16 cellular contexts compared by ENCODE assay signal in the genomic region with DNA sequence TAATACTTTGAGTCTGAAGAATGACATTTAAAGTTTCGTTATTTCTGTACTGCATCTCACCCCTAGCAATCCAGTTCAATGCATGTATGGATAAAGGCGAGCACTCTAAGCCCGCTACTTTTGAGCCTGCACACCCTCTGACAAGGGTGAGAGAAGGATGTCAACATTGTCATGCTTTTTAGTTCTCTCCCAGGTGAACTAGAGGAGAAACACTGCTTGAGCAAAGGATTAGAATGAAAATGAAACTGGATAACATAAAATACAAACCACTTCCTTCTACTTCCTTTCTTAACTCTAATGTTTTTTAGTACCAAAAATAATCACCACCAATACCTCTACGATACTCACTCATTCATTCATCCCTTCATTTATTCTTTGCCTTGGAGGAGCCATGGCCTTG.
A peak's percentile ranks its signal among the peaks of the same experiment; 100 is the strongest.
DNase-seq lines count a peak whose midpoint lies in the region; ATAC-seq and TF ChIP-seq lines count a peak whose summit lies in the region.
"Had no signal": no experiment of that assay in that cellular context is flagged by ENCODE, and none has a peak within 500 bp of the region (broad histone marks: within the 10 kb centered on the region; RNA-seq: fewer than 3 reads in every experiment).

No MANE protein-coding gene starts in this region.

- H3K27ac Mint-ChIP-seq in activated naive CD4-positive, alpha-beta T cell treated with anti-CD3 and anti-CD28 coated beads, Interleukin-2, amount 50 U/mL, for 24 hours: peak overlapping the region; percentile 74
- H3K27ac Mint-ChIP-seq in HFFc6: no peak overlapping the region
- H3K27ac Mint-ChIP-seq in central memory CD8-positive, alpha-beta T cell (ENCODE audit: low read depth): no peak overlapping the region

- no peak overlapping the region for H3K27ac ChIP-seq in osteoblast (ENCODE audit: low read depth, low read length)
- H3K27ac ChIP-seq: A549, SJSA1 had no signal

- peaks cover 2% of the 10 kb centered on the region for H3K36me3 Mint-ChIP-seq in activated naive CD4-positive, alpha-beta T cell treated with anti-CD3 and anti-CD28 coated beads, Interleukin-2, amount 50 U/mL, for 24 hours
- no peaks in the 10 kb centered on the region for H3K36me3 Mint-ChIP-seq in HFFc6 (ENCODE audit: low read depth)
- H3K36me3 Mint-ChIP-seq in central memory CD8-positive, alpha-beta T cell (ENCODE audit: insufficient read depth): no peaks in the 10 kb centered on the region

- peak overlapping the region; percentile 48 for H3K4me2 ChIP-seq in osteoblast (ENCODE audit: insufficient read depth, low read length)
- H3K4me2 ChIP-seq: A549 had no signal

- H3K27me3 ChIP-seq in osteoblast (ENCODE audit: insufficient read depth, low read length): no peaks in the 10 kb centered on the region
- H3K27me3 ChIP-seq: SJSA1 had no signal

- peak; percentile 36 for ATAC-seq in central memory CD8-positive, alpha-beta T cell (replicated peaks; ENCODE audit: extremely low read depth, poor library complexity, severe bottlenecking)
- no peak for ATAC-seq in HG03175 (IDR thresholded peaks at IDR 0.05; ENCODE audit: unreplicated experiment)
- ATAC-seq: A549 had no signal

- H3K9me3 Mint-ChIP-seq in activated naive CD4-positive, alpha-beta T cell treated with anti-CD3 and anti-CD28 coated beads, Interleukin-2, amount 50 U/mL, for 24 hours: peaks cover 10% of the 10 kb centered on the region
- no peaks in the 10 kb centered on the region for H3K9me3 Mint-ChIP-seq in HFFc6
- peaks cover 12% of the 10 kb centered on the region for H3K9me3 Mint-ChIP-seq in central memory CD8-positive, alpha-beta T cell

- H4K20me1 ChIP-seq in osteoblast (ENCODE audit: insufficient read depth, low read length): no peaks in the 10 kb centered on the region

- no peaks in the 10 kb centered on the region for H3K36me3 ChIP-seq in osteoblast (ENCODE audit: insufficient read depth, low read length)
- H3K36me3 ChIP-seq: SJSA1 had no signal

- no peaks in the 10 kb centered on the region for H3K4me1 ChIP-seq in osteoblast (ENCODE audit: insufficient read depth, low read length)
- H3K4me1 ChIP-seq: A549, SJSA1 had no signal

- H3K79me2 ChIP-seq in osteoblast (ENCODE audit: insufficient read depth, low read length): no peaks in the 10 kb centered on the region

- no peak for TF ChIP-seq CTCF in HFFc6 (IDR thresholded peaks at IDR 0.05)
- TF ChIP-seq CTCF in osteoblast (IDR thresholded peaks at IDR 0.05; ENCODE audit: extremely low read depth, low read depth, low read length): no peak

- H3K4me3 ChIP-seq in osteoblast (ENCODE audit: insufficient read depth, low read length): no peak overlapping the region
- H3K4me3 ChIP-seq: A549, SJSA1 had no signal

- H2AFZ ChIP-seq in osteoblast (ENCODE audit: low read length): no peak overlapping the region

- no peak for DNase-seq in activated naive CD4-positive, alpha-beta T cell treated with Interleukin-2 at 50 U/mL for 16 hours
- no peak for DNase-seq in HFFc6
- no peak for DNase-seq in central memory CD8-positive, alpha-beta T cell (ENCODE audit: low spot score in 2 of 2)
- DNase-seq in osteoblast (ENCODE audit: insufficient read length, low spot score, missing footprints): no peak
- no peak for DNase-seq in HK-2 (ENCODE audit: unreplicated experiment)
- DNase-seq in DMS 273 treated with DMSO at 0.1 percent for 48 hours (lab: John Stamatoyannopoulos, UW): no peak
- DNase-seq: EL; H7; NCI-H1436 treated with DMSO at 0.1 percent for 48 hours; NCI-H2081 treated with DMSO at 0.1 percent for 48 hours; NCI-H524 treated with DMSO at 0.1 percent for 48 hours; NK-92 treated with Interleukin-12 subunit alpha and Interleukin-12 subunit beta, amount 100 ng/mL, for 24 hours had no signal

- H3K4me3 Mint-ChIP-seq in activated naive CD4-positive, alpha-beta T cell treated with anti-CD3 and anti-CD28 coated beads, Interleukin-2, amount 50 U/mL, for 24 hours: peak overlapping the region; percentile 51
- H3K4me3 Mint-ChIP-seq in HFFc6: peak overlapping the region; percentile 19; the same call in 1 of the 2 replicates
- H3K4me3 Mint-ChIP-seq in central memory CD8-positive, alpha-beta T cell: peak overlapping the region; percentile 51

- H3K4me1 Mint-ChIP-seq in activated naive CD4-positive, alpha-beta T cell treated with anti-CD3 and anti-CD28 coated beads, Interleukin-2, amount 50 U/mL, for 24 hours: peaks cover 29% of the 10 kb centered on the region
- no peaks in the 10 kb centered on the region for H3K4me1 Mint-ChIP-seq in HFFc6 (ENCODE audit: low read depth)
- H3K4me1 Mint-ChIP-seq in central memory CD8-positive, alpha-beta T cell: peaks cover 12% of the 10 kb centered on the region

- no peaks in the 10 kb centered on the region for H3K27me3 Mint-ChIP-seq in activated naive CD4-positive, alpha-beta T cell treated with anti-CD3 and anti-CD28 coated beads, Interleukin-2, amount 50 U/mL, for 24 hours
- H3K27me3 Mint-ChIP-seq in HFFc6 (ENCODE audit: insufficient read depth): no peaks in the 10 kb centered on the region
- H3K27me3 Mint-ChIP-seq in central memory CD8-positive, alpha-beta T cell: no peaks in the 10 kb centered on the region

- no peaks in the 10 kb centered on the region for H3K9me3 ChIP-seq in osteoblast (ENCODE audit: low read depth, low read length)
- H3K9me3 ChIP-seq: A549, SJSA1 had no signal
